31 cellular contexts compared by ENCODE assay signal in the genomic region with DNA sequence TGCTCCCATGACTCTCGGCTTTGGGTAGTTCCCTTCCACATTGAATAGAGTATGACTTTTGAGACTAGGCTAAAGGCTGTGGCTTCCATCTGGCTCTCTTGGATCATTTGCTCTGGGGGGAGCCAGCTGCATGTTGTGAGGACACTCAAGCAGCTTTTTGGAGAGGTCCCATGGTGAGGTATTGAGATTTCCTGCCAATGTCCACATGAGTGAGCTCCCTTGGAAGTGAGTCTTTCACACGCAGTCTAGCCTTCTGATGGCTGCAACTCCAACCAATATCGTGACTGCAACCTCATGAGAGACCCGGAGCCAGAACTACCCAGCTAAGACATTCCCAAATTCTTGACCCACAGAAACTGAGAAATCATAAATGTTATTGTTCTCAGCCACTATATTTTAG.
"Had no signal": no experiment of that assay in that cellular context is flagged by ENCODE, and none has a peak within 500 bp of the region (broad histone marks: within the 10 kb centered on the region; RNA-seq: fewer than 3 reads in every experiment).

No MANE protein-coding gene starts in this region.

- DNase-seq: activated B cell treated with CpG ODN at 0.5 μM for 24 hours; activated CD4-positive, alpha-beta memory T cell treated with anti-CD3 and anti-CD28 coated beads for 36 hours; activated CD4-positive, alpha-beta T cell treated with anti-CD3 and anti-CD28 coated beads for 4 hours; activated CD4-positive, alpha-beta T cell treated with anti-CD3 and anti-CD28 coated beads, Interleukin-2, amount 10 ng/mL, durations not matched to agents 24 days and 14 days; activated CD4-positive, alpha-beta T cell treated with anti-CD3 and anti-CD28 coated beads, Interleukin-2, amount 50 U/mL, for 1 hour; activated CD4-positive, alpha-beta T cell treated with anti-CD3 and anti-CD28 coated beads, Interleukin-2, amount 50 U/mL, for 4 hours; activated CD4-positive, CD25-positive, alpha-beta regulatory T cell treated with anti-CD3 and anti-CD28 coated beads, Interleukin-2, amount 50 U/mL, for 72 hours; activated CD8-positive, alpha-beta memory T cell treated with anti-CD3 and anti-CD28 coated beads, Interleukin-2, amount 50 U/mL, for 4 hours; activated CD8-positive, alpha-beta T cell treated with anti-CD3 and anti-CD28 coated beads for 36 hours; activated effector memory CD4-positive, alpha-beta T cell treated with anti-CD3 and anti-CD28 coated beads, Interleukin-2, amount 50 U/mL, for 16 hours; activated gamma-delta T cell treated with Interleukin-2 at 50 U/mL for 16 hours; activated naive CD4-positive, alpha-beta T cell; activated naive CD4-positive, alpha-beta T cell treated with anti-CD3 and anti-CD28 coated beads for 36 hours; activated naive CD4-positive, alpha-beta T cell treated with anti-CD3 and anti-CD28 coated beads, Interleukin-2, amount 50 U/mL, for 16 hours; activated naive CD8-positive, alpha-beta T cell treated with anti-CD3 and anti-CD28 coated beads for 36 hours; activated T-cell treated with anti-CD3 and anti-CD28 coated beads for 4 hours; activated T-cell treated with anti-CD3 and anti-CD28 coated beads, Interleukin-2, amount 50 U/mL, for 1 hour; activated T-cell treated with anti-CD3 and anti-CD28 coated beads, Interleukin-2, amount 50 U/mL, for 4 hours; activated T-cell treated with anti-CD3 and anti-CD28 coated beads, Interleukin-2, amount 50 U/mL, for 72 hours; adrenal gland; amniotic stem cell; aorta; body of pancreas; brain microvascular endothelial cell; caudate nucleus; cerebellar nuclear complex; T-helper 1 cell; T-helper 2 cell; T-helper 9 cell had no signal

- ATAC-seq: activated CD8-positive, alpha-beta T cell treated with anti-CD3 and anti-CD28 coated beads for 36 hours; activated naive CD4-positive, alpha-beta T cell treated with anti-CD3 and anti-CD28 coated beads, Interleukin-2, amount 50 U/mL, for 72 hours; activated T-cell treated with anti-CD3 and anti-CD28 coated beads, Interleukin-2, amount 50 U/mL, for 4 hours; activated T-cell treated with anti-CD3 and anti-CD28 coated beads, Interleukin-2, amount 50 U/mL, for 72 hours; activated T-helper 17 cell treated with anti-CD3 and anti-CD28 coated beads, Interleukin-2, amount 50 U/mL, for 72 hours; body of pancreas had no signal
